9 cellular contexts compared by ENCODE assay signal in genomic region chr17:82350182-82351030, GRCh38. TPM values are rescaled to one million over a fixed set of nuclear protein-coding genes. Genes with fewer than 3 reads are reported as not detected.
DNase-seq lines count a peak whose midpoint lies in the region; ATAC-seq, FAIRE-seq and TF ChIP-seq lines count a peak whose summit lies in the region.
"Had no signal": no experiment of that assay in that cellular context is flagged by ENCODE, and none has a peak within 500 bp of the region (broad histone marks: within the 10 kb centered on the region; RNA-seq: fewer than 3 reads in every experiment).

No MANE protein-coding gene starts in this region.

- no peak for ATAC-seq in Right ventricle myocardium superior (ENCODE audit: poor library complexity)
- ATAC-seq in heart left ventricle: no peak
- ATAC-seq in GM12878: peak; percentile 70
- no peak for ATAC-seq in upper lobe of right lung
- no peak for ATAC-seq in GM19328 (IDR thresholded peaks at IDR 0.05; ENCODE audit: unreplicated experiment)

- no peak for FAIRE-seq in GM12878 (lab: Jason Lieb, UNC)
- FAIRE-seq: frontal cortex had no signal

- H3K4me1 ChIP-seq in heart left ventricle: peaks cover 0 to 14% (median 3%) of the 10 kb centered on the region in 12 donors
- no peaks in the 10 kb centered on the region for H3K4me1 ChIP-seq in PC-9 (replicated peaks; ENCODE audit: insufficient read depth)
- peaks cover 15% of the 10 kb centered on the region for H3K4me1 ChIP-seq in GM12878 (ENCODE audit: control insufficient read depth, insufficient read depth, low read length)
- no peaks in the 10 kb centered on the region for H3K4me1 ChIP-seq in upper lobe of right lung
- H3K4me1 ChIP-seq in SK-N-SH (ENCODE audit: control insufficient read depth in 1 of 2, insufficient read depth in 2 of 2, low read depth in 1 of 2, low read length in 1 of 2): peaks cover 0 to 10% of the 10 kb centered on the region in 2 experiments; a peak in 1 of 4 replicates

- TF ChIP-seq POLR2A in heart left ventricle (IDR thresholded peaks at IDR 0.05): no peak
- TF ChIP-seq POLR2A in GM12878 (IDR thresholded peaks at IDR 0.05; ENCODE audit: low read depth, low read length): no peak

- H4K20me1 ChIP-seq in PC-9 (ENCODE audit: insufficient read depth) (no peaks in the 10 kb centered on the region), GM12878 (ENCODE audit: control insufficient read depth, insufficient read depth) (no peaks in the 10 kb centered on the region), SK-N-SH (ENCODE audit: insufficient read depth) (no peaks in the 10 kb centered on the region)

- H2AFZ ChIP-seq in PC-9 (no peak overlapping the region), GM12878 (ENCODE audit: control insufficient read depth, low read depth, low read length) (no peak overlapping the region), SK-N-SH (ENCODE audit: low read depth) (no peak overlapping the region)

- H3K27me3 ChIP-seq in heart left ventricle (no peaks in the 10 kb centered on the region), PC-9 (ENCODE audit: insufficient read depth, low read depth) (no peaks in the 10 kb centered on the region), GM12878 (replicated peaks in 1 of 2; ENCODE audit: control insufficient read depth in 2 of 2, insufficient read depth in 2 of 2, low read length in 1 of 2) (no peaks in the 10 kb centered on the region), upper lobe of right lung (peaks cover 14% of the 10 kb centered on the region), SK-N-SH (ENCODE audit: insufficient read depth) (no peaks in the 10 kb centered on the region; the same call in 1 of the 2 replicates)

- intact Hi-C loops in Right ventricle myocardium superior (cut with DNase I): loop anchor here (5.0 to 10.0 kb wide), 2 partner anchors 202 to 424 kb away; no protein-coding TSS in a partner anchor
- intact Hi-C loops in heart left ventricle (cut with DNase I): loop anchor here (1.0 to 10.0 kb wide), 12 partner anchors 62 to 427 kb away; no protein-coding TSS in a partner anchor
- intact Hi-C loops in PC-9 (cut with micrococcal nuclease; ENCODE audit: unreplicated experiment): loop anchor here (5.0 to 10.0 kb wide), 5 partner anchors 62 to 534 kb away; no protein-coding TSS in a partner anchor
- intact Hi-C loops in GM12878 (cut with micrococcal nuclease; ENCODE audit: unreplicated experiment): loop anchor here (1.0 to 5.0 kb wide), 3 partner anchors 64 to 204 kb away; no protein-coding TSS in a partner anchor
- intact Hi-C loops in upper lobe of right lung (cut with DNase I): loop anchor here (10.0 kb wide), 2 partner anchors 54 to 204 kb away; no protein-coding TSS in a partner anchor

- H3K36me3 ChIP-seq in heart left ventricle (no peaks in the 10 kb centered on the region), PC-9 (ENCODE audit: low read depth) (no peaks in the 10 kb centered on the region), GM12878 (ENCODE audit: control insufficient read depth in 2 of 2, insufficient read depth in 2 of 2, low read length in 1 of 2) (no peaks in the 10 kb centered on the region), upper lobe of right lung (no peaks in the 10 kb centered on the region), SK-N-SH (replicated peaks in 1 of 2; ENCODE audit: control insufficient read depth in 1 of 2, insufficient read depth in 2 of 2, low read length in 1 of 2) (no peaks in the 10 kb centered on the region)

- DNase-seq in Right ventricle myocardium superior (peak; percentile 49), heart left ventricle (no peak), PC-9 (peak in 1 of 2 experiments; percentile 43), GM12878 (ENCODE audit: low read depth, low spot score) (no peak), upper lobe of right lung (no peak), SK-N-SH (no peak), pons (ENCODE audit: low spot score) (no peak)

- H3K9me3 ChIP-seq in heart left ventricle (no peaks in the 10 kb centered on the region), PC-9 (ENCODE audit: insufficient read depth, low read depth) (no peaks in the 10 kb centered on the region), GM12878 (replicated peaks; ENCODE audit: control insufficient read depth, insufficient read depth, low read length) (no peaks in the 10 kb centered on the region), upper lobe of right lung (no peaks in the 10 kb centered on the region), SK-N-SH (no peaks in the 10 kb centered on the region)

- no peak; a peak in 1 of 4 replicates for TF ChIP-seq EP300 in GM12878 (IDR thresholded peaks at IDR 0.05; ENCODE audit: borderline replicate concordance in 1 of 2, control insufficient read depth in 1 of 2, low read depth in 2 of 2, low read length in 2 of 2)
- TF ChIP-seq EP300 in SK-N-SH (IDR thresholded peaks at IDR 0.05; ENCODE audit: borderline replicate concordance in 1 of 2, low read depth in 1 of 2, low read length in 1 of 2): no peak

- H3K27ac ChIP-seq in heart left ventricle (no peak overlapping the region), PC-9 (no peak overlapping the region), GM12878 (ENCODE audit: control insufficient read depth, insufficient read depth) (no peak overlapping the region), upper lobe of right lung (no peak overlapping the region), SK-N-SH (ENCODE audit: low read depth in 2 of 2, low read length in 1 of 2) (no peak overlapping the region)

- in situ Hi-C loops in GM12878 (cut with MboI): loop anchor here (5.0 kb wide), 2 partner anchors 57 to 202 kb away; no protein-coding TSS in a partner anchor

- TF ChIP-seq RAD21 in GM12878 (IDR thresholded peaks at IDR 0.05; ENCODE audit: insufficient read depth, low read depth, low read length) (peak; percentile 35), SK-N-SH (IDR thresholded peaks at IDR 0.05; ENCODE audit: low read length) (no peak)

- POLR2A ChIA-PET in PC-9 (lab: Charles Lee; ENCODE audit: unreplicated experiment): no interaction called here
- POLR2A ChIA-PET in GM12878 (lab: Charles Lee): interaction anchor here (0.9 to 1.8 kb wide), 4 partner anchors 52 to 69 kb away, joined by 3 to 5 read pairs (median 3); no protein-coding TSS in a partner anchor
- POLR2A ChIA-PET in SK-N-SH (lab: Yijun Ruan, JAX): no interaction called here

- CTCF ChIA-PET in PC-9 (lab: Charles Lee) (interaction anchor here (0.6 to 1.2 kb wide), 2 partner anchors 170 to 185 kb away, joined by 3 read pairs; no protein-coding TSS in a partner anchor), GM12878 (lab: Yijun Ruan, JAX) (interaction anchor here (0.6 to 3.7 kb wide), 28 partner anchors 12 to 321 kb away, joined by 3 to 35 read pairs (median 5); partner anchors contain the start of genes HEXD, OGFOD3 and SECTM1), SK-N-SH (lab: Yijun Ruan, JAX) (interaction anchor here (0.6 to 5.8 kb wide), 24 partner anchors 12 to 204 kb away, joined by 3 to 124 read pairs (median 4); partner anchors contain the start of genes HEXD, OGFOD3 and SECTM1)

- H3K4me2 ChIP-seq in PC-9 (no peak overlapping the region), GM12878 (ENCODE audit: control insufficient read depth, insufficient read depth) (no peak overlapping the region), SK-N-SH (no peak overlapping the region)

- BruUV-seq in PC-9 (replicated peaks; lab: Mats Ljungman, UMichigan) (no TSS peak), GM12878 (replicated peaks; lab: Mats Ljungman, UMichigan) (no TSS peak)

- H3F3A ChIP-seq in PC-9 (ENCODE audit: insufficient read depth, low read depth) (no peaks in the 10 kb centered on the region; the same call in 1 of the 2 replicates), SK-N-SH (replicated peaks; ENCODE audit: insufficient read depth) (no peaks in the 10 kb centered on the region)

- H3K9me2 ChIP-seq in PC-9 (ENCODE audit: insufficient read depth): no peaks in the 10 kb centered on the region
- H3K9me2 ChIP-seq in SK-N-SH: no peaks in the 10 kb centered on the region

- H3K79me2 ChIP-seq in PC-9 (ENCODE audit: low read depth): no peaks in the 10 kb centered on the region
- H3K79me2 ChIP-seq in GM12878 (ENCODE audit: control insufficient read depth, insufficient read depth, low read length): no peaks in the 10 kb centered on the region
- H3K79me2 ChIP-seq in SK-N-SH (ENCODE audit: insufficient read depth): no peaks in the 10 kb centered on the region

- H3K9ac ChIP-seq in GM12878 (ENCODE audit: control insufficient read depth, insufficient read depth, low read length) (no peak overlapping the region), SK-N-SH (no peak overlapping the region)

- RAD21 ChIA-PET in GM12878 (lab: Charles Lee; ENCODE audit: unreplicated experiment): interaction anchor here (0.6 to 3.3 kb wide), 19 partner anchors 14 to 320 kb away, joined by 3 to 16 read pairs (median 4); partner anchors contain the start of gene OGFOD3

- SMC1A ChIA-PET in GM12878 (lab: Charles Lee; ENCODE audit: uncharacterized antibody, unreplicated experiment): interaction anchor here (0.5 to 2.5 kb wide), 15 partner anchors 47 to 629 kb away, joined by 3 to 14 read pairs (median 4); partner anchors contain the start of gene HEXD

- H3K4me3 ChIP-seq in heart left ventricle (no peak overlapping the region), PC-9 (no peak overlapping the region), GM12878 (no peak overlapping the region), upper lobe of right lung (no peak overlapping the region), SK-N-SH (ENCODE audit: low read depth in 2 of 2, low read length in 1 of 2) (no peak overlapping the region)

- WGBS in heart left ventricle, 4 donors: 90 to 96% (median 94%) methylated on average over 13 to 28 of the region's 28 CpGs
- 40% methylated on average over 28 of the region's 28 CpGs for WGBS in GM12878 (ENCODE audit: insufficient coverage, insufficient replicate concordance, low lambda C conversion rate, missing lambda C conversion rate)
- WGBS in SK-N-SH (ENCODE audit: low lambda C conversion rate): 88% methylated on average over 14 of the region's 28 CpGs

- no peak for TF ChIP-seq CTCF in heart left ventricle (IDR thresholded peaks at IDR 0.05)
- TF ChIP-seq CTCF in PC-9 (conservative IDR thresholded peaks at IDR 0.05): peak; percentile 21; the same call in 1 of the 2 replicates
- TF ChIP-seq CTCF in GM12878 (IDR thresholded peaks at IDR 0.05 in 2 of 3, conservative IDR thresholded peaks at IDR 0.05 in 1 of 3; ENCODE audit: control insufficient read depth in 2 of 3, extremely low read depth in 1 of 3, insufficient read depth in 1 of 3, low read depth in 3 of 3, low read length in 3 of 3): peak; percentile 23 to 40 (median 36); a peak in 5 of 6 replicates
- peak; percentile 7 for TF ChIP-seq CTCF in upper lobe of right lung (IDR thresholded peaks at IDR 0.05)
- no peak for TF ChIP-seq CTCF in SK-N-SH (IDR thresholded peaks at IDR 0.05)

RNA-seq across cellular contexts. Expression of gene TEX19, which starts 8.6 kb away (rescaled TPM):
- total RNA-seq in Right ventricle myocardium superior (not detected), heart left ventricle (not detected), PC-9 (2021) (0.24 and 0.28 TPM in 2 replicates), GM12878 (2014; rRNA removed) (0.11 TPM in 1 of 2 replicates, not detected in the other), GM12878 (2014; rRNA removed; fragmentation: Illumina TruSeq; extraction: Trizol) (0.14 and 0.22 TPM in 2 replicates), GM12878 (2021) (0.19 TPM in 1 of 2 replicates, not detected in the other), upper lobe of right lung (not detected)
- polyA plus RNA-seq in heart left ventricle (not detected), GM12878 (2011; rRNA removed) (0.26 and 0.27 TPM in 2 replicates), GM12878 (2014; fragmentation: Illumina TruSeq; extraction: Trizol) (0.09 TPM in 1 of 2 replicates, not detected in the other), GM12878 (2014; fragmentation: Nextera tagmentation; extraction: Ambion mirVana) (under 1 TPM in 1 of 2 experiments, not detected in 1; 0.03 TPM), GM12878 (2014; rRNA removed) (0.05 and 0.32 TPM in 2 replicates), GM12878 (2016; fragmentation: Nextera tagmentation; extraction: Ambion mirVana) (under 1 TPM in 1 of 2 experiments, not detected in 1; 0.13 TPM), SK-N-SH (2012; rRNA removed) (0.10 and 0.11 TPM in 2 replicates)
- total RNA-seq in GM12878 (2013; cell fraction: nucleolus; rRNA removed): not detected in 2 replicates
- polyA plus RNA-seq in GM12878 (2011; ENCODE audit: low read depth): not detected
- polyA plus RNA-seq in GM12878 (2011; cell fraction: cytosol; rRNA removed): 0.33 and 0.39 TPM in 2 replicates
- polyA plus RNA-seq in GM12878 (2011; cell fraction: nucleus; rRNA removed): 0.18 and 0.19 TPM in 2 replicates
- 0.07 TPM in 1 of 2 replicates, not detected in the other for polyA plus RNA-seq in GM12878 (2012)
- 0.22 and 0.62 TPM in 2 replicates for polyA minus RNA-seq in GM12878 (2011; rRNA and poly(A)+ RNA removed)
- not detected in 2 replicates for polyA minus RNA-seq in GM12878 (2011; cell fraction: cytosol; rRNA and poly(A)+ RNA removed)
- not detected in 2 replicates for polyA minus RNA-seq in GM12878 (2011; cell fraction: nucleus; rRNA and poly(A)+ RNA removed)
- 0.08 and 0.12 TPM in 2 replicates for polyA plus RNA-seq in SK-N-SH (2012; cell fraction: cytosol; rRNA removed)
- 0.08 and 0.11 TPM in 2 replicates for polyA plus RNA-seq in SK-N-SH (2012; cell fraction: nucleus; rRNA removed)
- total RNA-seq: frontal cortex had no signal

RNA-seq across cellular contexts. Expression of gene SECTM1, which starts 16.8 kb away (rescaled TPM):
- 4.3 TPM for total RNA-seq in Right ventricle myocardium superior
- 10 to 100 TPM in 2 of 9 donors, 1 to 10 TPM in 7; 2.3 to 41.6 (median 3.5) TPM for total RNA-seq in heart left ventricle
- 1 to 10 TPM; 2.3 to 3.4 TPM for polyA plus RNA-seq in heart left ventricle
- 3.6 and 6.3 TPM in 2 replicates for total RNA-seq in PC-9 (2021)
- not detected in 2 replicates for total RNA-seq in GM12878 (2013; cell fraction: nucleolus; rRNA removed)
- total RNA-seq in GM12878 (2014; rRNA removed): not detected in 2 replicates
- not detected in 2 replicates for total RNA-seq in GM12878 (2014; rRNA removed; fragmentation: Illumina TruSeq; extraction: Trizol)
- 0.08 TPM in 1 of 2 replicates, not detected in the other for total RNA-seq in GM12878 (2021)
- polyA plus RNA-seq in GM12878 (2011; ENCODE audit: low read depth): not detected
- polyA plus RNA-seq in GM12878 (2011; rRNA removed): 0.12 TPM in 1 of 2 replicates, not detected in the other
- 0.15 and 0.22 TPM in 2 replicates for polyA plus RNA-seq in GM12878 (2011; cell fraction: cytosol; rRNA removed)
- polyA plus RNA-seq in GM12878 (2011; cell fraction: nucleus; rRNA removed): 0.09 and 0.21 TPM in 2 replicates
- polyA plus RNA-seq in GM12878 (2012): 0.07 TPM in 1 of 2 replicates, not detected in the other
- 0.10 TPM in 1 of 2 replicates, not detected in the other for polyA plus RNA-seq in GM12878 (2014; fragmentation: Illumina TruSeq; extraction: Trizol)
- polyA plus RNA-seq in GM12878 (2014; fragmentation: Nextera tagmentation; extraction: Ambion mirVana): not detected
- polyA plus RNA-seq in GM12878 (2014; rRNA removed): 0.11 TPM in 1 of 2 replicates, not detected in the other
- under 1 TPM in 1 of 2 experiments, not detected in 1; 0.13 TPM for polyA plus RNA-seq in GM12878 (2016; fragmentation: Nextera tagmentation; extraction: Ambion mirVana)
- polyA minus RNA-seq in GM12878 (2011; rRNA and poly(A)+ RNA removed): 0.10 TPM in 1 of 2 replicates, not detected in the other
- not detected in 2 replicates for polyA minus RNA-seq in GM12878 (2011; cell fraction: cytosol; rRNA and poly(A)+ RNA removed)
- not detected in 2 replicates for polyA minus RNA-seq in GM12878 (2011; cell fraction: nucleus; rRNA and poly(A)+ RNA removed)
- 26.4 TPM for total RNA-seq in upper lobe of right lung
- 2.1 and 3.8 TPM in 2 replicates for polyA plus RNA-seq in SK-N-SH (2012; rRNA removed)
- polyA plus RNA-seq in SK-N-SH (2012; cell fraction: cytosol; rRNA removed): 0.82 and 1.6 TPM in 2 replicates
- 1.3 and 1.4 TPM in 2 replicates for polyA plus RNA-seq in SK-N-SH (2012; cell fraction: nucleus; rRNA removed)

RNA-seq across cellular contexts. Expression of gene UTS2R, which starts 21.2 kb away (rescaled TPM):
- total RNA-seq in Right ventricle myocardium superior (0.81 TPM), heart left ventricle (10 to 100 TPM in 1 of 9 donors, 1 to 10 TPM in 6, under 1 TPM in 2; 0.58 to 21.9 (median 1.7) TPM), PC-9 (2021) (not detected in 2 replicates), GM12878 (2014; rRNA removed) (0.11 TPM in 1 of 2 replicates, not detected in the other), GM12878 (2014; rRNA removed; fragmentation: Illumina TruSeq; extraction: Trizol) (not detected in 2 replicates), GM12878 (2021) (0.36 and 1.1 TPM in 2 replicates), upper lobe of right lung (not detected)
- polyA plus RNA-seq in heart left ventricle (under 1 TPM; 0.11 TPM), GM12878 (2011; rRNA removed) (0.04 TPM in 1 of 2 replicates, not detected in the other), GM12878 (2014; fragmentation: Illumina TruSeq; extraction: Trizol) (not detected in 2 replicates), GM12878 (2014; fragmentation: Nextera tagmentation; extraction: Ambion mirVana) (not detected), GM12878 (2014; rRNA removed) (0.12 and 0.30 TPM in 2 replicates), GM12878 (2016; fragmentation: Nextera tagmentation; extraction: Ambion mirVana) (not detected), SK-N-SH (2012; rRNA removed) (not detected in 2 replicates)
- total RNA-seq in GM12878 (2013; cell fraction: nucleolus; rRNA removed): 0.40 and 0.49 TPM in 2 replicates
- not detected for polyA plus RNA-seq in GM12878 (2011; ENCODE audit: low read depth)
- polyA plus RNA-seq in GM12878 (2011; cell fraction: cytosol; rRNA removed): 0.07 TPM in 1 of 2 replicates, not detected in the other
- polyA plus RNA-seq in GM12878 (2011; cell fraction: nucleus; rRNA removed): 0.58 and 0.82 TPM in 2 replicates
- polyA plus RNA-seq in GM12878 (2012): 0.34 and 0.36 TPM in 2 replicates
- 0.22 and 0.36 TPM in 2 replicates for polyA minus RNA-seq in GM12878 (2011; rRNA and poly(A)+ RNA removed)
- not detected in 2 replicates for polyA minus RNA-seq in GM12878 (2011; cell fraction: cytosol; rRNA and poly(A)+ RNA removed)
- polyA minus RNA-seq in GM12878 (2011; cell fraction: nucleus; rRNA and poly(A)+ RNA removed): not detected in 2 replicates
- not detected in 2 replicates for polyA plus RNA-seq in SK-N-SH (2012; cell fraction: cytosol; rRNA removed)
- not detected in 2 replicates for polyA plus RNA-seq in SK-N-SH (2012; cell fraction: nucleus; rRNA removed)
- total RNA-seq: frontal cortex had no signal

RNA-seq across cellular contexts. Expression of gene CD7, which starts 33.0 kb away (rescaled TPM):
- total RNA-seq in Right ventricle myocardium superior (0.75 TPM), heart left ventricle (1 to 10 TPM in 2 of 9 donors, under 1 TPM in 5, not detected in 2; 0.21 to 8.6 (median 0.42) TPM), PC-9 (2021) (0.48 and 0.68 TPM in 2 replicates), GM12878 (2014; rRNA removed) (not detected in 2 replicates), GM12878 (2014; rRNA removed; fragmentation: Illumina TruSeq; extraction: Trizol) (not detected in 2 replicates), GM12878 (2021) (0.33 TPM in 1 of 2 replicates, not detected in the other), upper lobe of right lung (7.2 TPM)
- polyA plus RNA-seq in heart left ventricle (under 1 TPM; 0.23 to 0.53 TPM), GM12878 (2011; rRNA removed) (not detected in 2 replicates), GM12878 (2014; fragmentation: Illumina TruSeq; extraction: Trizol) (not detected in 2 replicates), GM12878 (2014; fragmentation: Nextera tagmentation; extraction: Ambion mirVana) (not detected), GM12878 (2014; rRNA removed) (0.60 TPM in 1 of 2 replicates, not detected in the other), GM12878 (2016; fragmentation: Nextera tagmentation; extraction: Ambion mirVana) (not detected), SK-N-SH (2012; rRNA removed) (0.07 TPM in 1 of 2 replicates, not detected in the other)
- not detected in 2 replicates for total RNA-seq in GM12878 (2013; cell fraction: nucleolus; rRNA removed)
- polyA plus RNA-seq in GM12878 (2011; ENCODE audit: low read depth): not detected
- 0.07 and 0.18 TPM in 2 replicates for polyA plus RNA-seq in GM12878 (2011; cell fraction: cytosol; rRNA removed)
- 0.33 and 0.53 TPM in 2 replicates for polyA plus RNA-seq in GM12878 (2011; cell fraction: nucleus; rRNA removed)
- polyA plus RNA-seq in GM12878 (2012): 0.14 TPM in 1 of 2 replicates, not detected in the other
- polyA minus RNA-seq in GM12878 (2011; rRNA and poly(A)+ RNA removed): not detected in 2 replicates
- not detected in 2 replicates for polyA minus RNA-seq in GM12878 (2011; cell fraction: cytosol; rRNA and poly(A)+ RNA removed)
- polyA minus RNA-seq in GM12878 (2011; cell fraction: nucleus; rRNA and poly(A)+ RNA removed): 0.19 TPM in 1 of 2 replicates, not detected in the other
- polyA plus RNA-seq in SK-N-SH (2012; cell fraction: cytosol; rRNA removed): 0.16 TPM in 1 of 2 replicates, not detected in the other
- not detected in 2 replicates for polyA plus RNA-seq in SK-N-SH (2012; cell fraction: nucleus; rRNA removed)
- total RNA-seq: frontal cortex had no signal

Comparison
In these comparisons a context has a peak if more than half of its experiments do, and no peak if none do; other contexts are left out.
1. CTCF ChIP-seq: peak in PC-9 (single experiment), GM12878 (3 of 3) and upper lobe of right lung (single experiment); none in heart left ventricle (0 of 12) and SK-N-SH (single experiment).